Comparison of ENCODE assay signal across 11 cellular contexts in genomic region chr10:58157076-58157766, GRCh38.
A peak's percentile ranks its signal among the peaks of the same experiment; 100 is the strongest.
DNase-seq lines count a peak whose midpoint lies in the region; ATAC-seq and TF ChIP-seq lines count a peak whose summit lies in the region.
"Had no signal": no experiment of that assay in that cellular context is flagged by ENCODE, and none has a peak within 500 bp of the region (broad histone marks: within the 10 kb centered on the region; RNA-seq: fewer than 3 reads in every experiment).

No MANE protein-coding gene starts in this region.

- peak; percentile 93 for ATAC-seq in stimulated activated naive CD8-positive, alpha-beta T cell treated with anti-CD3 and anti-CD28 coated beads, Interleukin-15, amount 100 ng/mL, for 72 hours
- no peak for ATAC-seq in stimulated activated naive CD8-positive, alpha-beta T cell treated with anti-CD3 and anti-CD28 coated beads, Interleukin-15, Interleukin-2, amounts not matched to agents 100 U/mL and 50 U/mL, for 24 hours
- no peak for ATAC-seq in HG02642 (IDR thresholded peaks at IDR 0.05; ENCODE audit: poor library complexity, unreplicated experiment)
- ATAC-seq in GM21529 (IDR thresholded peaks at IDR 0.05; ENCODE audit: unreplicated experiment): no peak
- ATAC-seq: gastrocnemius medialis had no signal

- no peaks in the 10 kb centered on the region for H3K9me3 Mint-ChIP-seq in stimulated activated naive CD8-positive, alpha-beta T cell treated with anti-CD3 and anti-CD28 coated beads, Interleukin-15, amount 100 ng/mL, for 72 hours
- H3K9me3 Mint-ChIP-seq: nephron had no signal

- 25 to 41% methylated on average over 7 of the region's 7 CpGs for WGBS in esophagus squamous epithelium, 2 donors

- H3K9me3 ChIP-seq in esophagus squamous epithelium: no peaks in the 10 kb centered on the region
- H3K9me3 ChIP-seq: gastrocnemius medialis had no signal

- TF ChIP-seq CTCF in esophagus squamous epithelium (IDR thresholded peaks at IDR 0.05): no peak

- intact Hi-C loops in esophagus squamous epithelium (cut with DNase I): no loop called here

- no peaks in the 10 kb centered on the region for H3K4me1 Mint-ChIP-seq in stimulated activated naive CD8-positive, alpha-beta T cell treated with anti-CD3 and anti-CD28 coated beads, Interleukin-15, amount 100 ng/mL, for 72 hours
- H3K4me1 Mint-ChIP-seq: nephron had no signal

- no peak overlapping the region for H3K27ac ChIP-seq in esophagus squamous epithelium
- H3K27ac ChIP-seq: gastrocnemius medialis had no signal

- H3K4me1 ChIP-seq in esophagus squamous epithelium: no peaks in the 10 kb centered on the region
- H3K4me1 ChIP-seq: gastrocnemius medialis had no signal

- H3K27ac Mint-ChIP-seq in stimulated activated naive CD8-positive, alpha-beta T cell treated with anti-CD3 and anti-CD28 coated beads, Interleukin-15, amount 100 ng/mL, for 72 hours: no peak overlapping the region
- H3K27ac Mint-ChIP-seq: nephron had no signal

- H3K27me3 Mint-ChIP-seq in stimulated activated naive CD8-positive, alpha-beta T cell treated with anti-CD3 and anti-CD28 coated beads, Interleukin-15, amount 100 ng/mL, for 72 hours: peaks cover 48% of the 10 kb centered on the region

- DNase-seq in stimulated activated naive CD8-positive, alpha-beta T cell treated with anti-CD3 and anti-CD28 coated beads, Interleukin-15, amount 100 ng/mL, for 72 hours: peak in 1 of 2 donors; percentile 51
- no peak for DNase-seq in stimulated activated naive CD8-positive, alpha-beta T cell treated with anti-CD3 and anti-CD28 coated beads, Interleukin-15, Interleukin-2, amounts not matched to agents 100 U/mL and 50 U/mL, for 24 hours
- DNase-seq in esophagus squamous epithelium (lab: John Stamatoyannopoulos, UW): peak; percentile 7
- no peak for DNase-seq in retina
- DNase-seq in NCI-H1694 treated with DMSO at 0.1 percent for 48 hours (lab: John Stamatoyannopoulos, UW): no peak
- DNase-seq: gastrocnemius medialis, NCI-H1436 treated with DMSO at 0.1 percent for 48 hours had no signal

- H3K27me3 ChIP-seq in esophagus squamous epithelium: peaks cover 0 to 5% (median 0%) of the 10 kb centered on the region in 4 donors
- H3K27me3 ChIP-seq: gastrocnemius medialis had no signal

- no peaks in the 10 kb centered on the region for H3K36me3 ChIP-seq in esophagus squamous epithelium
- H3K36me3 ChIP-seq: gastrocnemius medialis had no signal

- no peak for TF ChIP-seq POLR2A in esophagus squamous epithelium (IDR thresholded peaks at IDR 0.05)

- no peak overlapping the region for H3K4me3 ChIP-seq in esophagus squamous epithelium
- H3K4me3 ChIP-seq: gastrocnemius medialis had no signal

- H3K4me3 Mint-ChIP-seq in stimulated activated naive CD8-positive, alpha-beta T cell treated with anti-CD3 and anti-CD28 coated beads, Interleukin-15, amount 100 ng/mL, for 72 hours: no peak overlapping the region
- H3K4me3 Mint-ChIP-seq: nephron had no signal

TF ChIP-seq in PFSK-1, 5 proteins besides CTCF, POLR2A, EP300 and RAD21:
- peak in 1 of 2 experiments; percentile 36; a peak in 1 of 4 replicates for TF ChIP-seq REST (IDR thresholded peaks at IDR 0.05; ENCODE audit: insufficient read depth in 1 of 2, low read depth in 2 of 2, low read length in 2 of 2)
- no peak for TF ChIP-seq POLR2AphosphoS5 (IDR thresholded peaks at IDR 0.05; ENCODE audit: low read depth, low read length)
- TF ChIP-seq SIN3A (IDR thresholded peaks at IDR 0.05; ENCODE audit: borderline replicate concordance, insufficient read depth, low read length): peak; percentile 30; the same call in 1 of the 2 replicates
- peak; percentile 51 for TF ChIP-seq FOXP2 (optimal IDR thresholded peaks at IDR 0.05; ENCODE audit: borderline replicate concordance, extremely low read depth, extremely low read length, insufficient read depth)
